ENCODE assay signal across 1 cellular context in the genomic region with DNA sequence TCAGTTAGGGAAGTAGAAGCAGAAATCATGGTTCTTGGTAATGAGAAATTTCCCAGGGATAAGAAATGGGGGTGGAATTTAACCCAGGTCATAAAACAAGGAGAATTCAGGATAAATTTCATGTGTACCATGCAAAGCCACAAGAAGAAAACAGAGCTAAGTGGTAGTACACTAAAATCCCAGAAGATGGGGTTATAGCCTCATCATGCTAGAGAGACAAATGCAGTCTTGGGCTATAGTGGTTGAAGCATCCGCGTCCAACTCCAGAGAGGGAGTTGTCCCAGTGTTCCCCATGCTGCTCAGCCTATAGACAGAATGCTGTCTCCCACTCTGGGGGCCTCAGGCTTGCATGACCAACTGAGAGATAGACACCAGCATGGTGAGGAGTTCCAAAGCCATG.
TF ChIP-seq lines count a peak whose summit lies in the region.

No MANE protein-coding gene starts in this region.

TF ChIP-seq in neural cell, 6 proteins besides CTCF, POLR2A, EP300 and RAD21 (continued from another document):
- TF ChIP-seq, protein P1, sequence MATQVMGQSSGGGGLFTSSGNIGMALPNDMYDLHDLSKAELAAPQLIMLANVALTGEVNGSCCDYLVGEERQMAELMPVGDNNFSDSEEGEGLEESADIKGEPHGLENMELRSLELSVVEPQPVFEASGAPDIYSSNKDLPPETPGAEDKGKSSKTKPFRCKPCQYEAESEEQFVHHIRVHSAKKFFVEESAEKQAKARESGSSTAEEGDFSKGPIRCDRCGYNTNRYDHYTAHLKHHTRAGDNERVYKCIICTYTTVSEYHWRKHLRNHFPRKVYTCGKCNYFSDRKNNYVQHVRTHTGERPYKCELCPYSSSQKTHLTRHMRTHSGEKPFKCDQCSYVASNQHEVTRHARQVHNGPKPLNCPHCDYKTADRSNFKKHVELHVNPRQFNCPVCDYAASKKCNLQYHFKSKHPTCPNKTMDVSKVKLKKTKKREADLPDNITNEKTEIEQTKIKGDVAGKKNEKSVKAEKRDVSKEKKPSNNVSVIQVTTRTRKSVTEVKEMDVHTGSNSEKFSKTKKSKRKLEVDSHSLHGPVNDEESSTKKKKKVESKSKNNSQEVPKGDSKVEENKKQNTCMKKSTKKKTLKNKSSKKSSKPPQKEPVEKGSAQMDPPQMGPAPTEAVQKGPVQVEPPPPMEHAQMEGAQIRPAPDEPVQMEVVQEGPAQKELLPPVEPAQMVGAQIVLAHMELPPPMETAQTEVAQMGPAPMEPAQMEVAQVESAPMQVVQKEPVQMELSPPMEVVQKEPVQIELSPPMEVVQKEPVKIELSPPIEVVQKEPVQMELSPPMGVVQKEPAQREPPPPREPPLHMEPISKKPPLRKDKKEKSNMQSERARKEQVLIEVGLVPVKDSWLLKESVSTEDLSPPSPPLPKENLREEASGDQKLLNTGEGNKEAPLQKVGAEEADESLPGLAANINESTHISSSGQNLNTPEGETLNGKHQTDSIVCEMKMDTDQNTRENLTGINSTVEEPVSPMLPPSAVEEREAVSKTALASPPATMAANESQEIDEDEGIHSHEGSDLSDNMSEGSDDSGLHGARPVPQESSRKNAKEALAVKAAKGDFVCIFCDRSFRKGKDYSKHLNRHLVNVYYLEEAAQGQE (IDR thresholded peaks at IDR 0.05; ENCODE audit: borderline replicate concordance), result no peak
- no peak for TF ChIP-seq POLR2AphosphoS5 (IDR thresholded peaks at IDR 0.05)
